18 cellular contexts compared by ENCODE assay signal in genomic region chr7:71982847-71983246, GRCh38.
DNase-seq lines count a peak whose midpoint lies in the region; ATAC-seq and TF ChIP-seq lines count a peak whose summit lies in the region.
"Had no signal": no experiment of that assay in that cellular context is flagged by ENCODE, and none has a peak within 500 bp of the region (broad histone marks: within the 10 kb centered on the region; RNA-seq: fewer than 3 reads in every experiment).

No MANE protein-coding gene starts in this region.

- no peaks in the 10 kb centered on the region for H3K4me1 Mint-ChIP-seq in osteocyte (ENCODE audit: unreplicated experiment)
- H3K4me1 Mint-ChIP-seq: T-helper 17 cell had no signal

- H3K4me3 Mint-ChIP-seq in osteocyte (ENCODE audit: unreplicated experiment): no peak overlapping the region
- H3K4me3 Mint-ChIP-seq: CD14-positive monocyte, T-helper 17 cell had no signal

- no peak overlapping the region for H3K27ac Mint-ChIP-seq in osteocyte (ENCODE audit: unreplicated experiment)
- H3K27ac Mint-ChIP-seq: CD14-positive monocyte, T-helper 17 cell had no signal

- TF ChIP-seq CTCF in osteocyte (IDR thresholded peaks at IDR 0.05): no peak

- H3K9me3 Mint-ChIP-seq in osteocyte (ENCODE audit: unreplicated experiment): peaks cover 19% of the 10 kb centered on the region

- H3K27me3 Mint-ChIP-seq in osteocyte (ENCODE audit: unreplicated experiment): no peaks in the 10 kb centered on the region
- H3K27me3 Mint-ChIP-seq: T-helper 17 cell had no signal

- ATAC-seq in GM19452 (IDR thresholded peaks at IDR 0.05; ENCODE audit: unreplicated experiment): no peak
- ATAC-seq: Panc1, T-helper 17 cell had no signal

- DNase-seq in NCI-H1105 treated with DMSO at 0.1 percent for 48 hours (lab: John Stamatoyannopoulos, UW) (peak; percentile 5), NCI-H1105 (lab: John Stamatoyannopoulos, UW) (no peak), NCI-H2029 treated with DMSO at 0.1 percent for 48 hours (lab: John Stamatoyannopoulos, UW) (peak; percentile 32), NCI-H82 (lab: John Stamatoyannopoulos, UW) (peak; percentile 97), osteocyte (ENCODE audit: extremely low spot score, unreplicated experiment) (peak; percentile 42), T1000 (lab: John Stamatoyannopoulos, UW) (no peak)
- no peak for DNase-seq in stimulated activated CD4-positive, alpha-beta T cell treated with anti-CD3 and anti-CD28 coated beads, Interleukin-4, amount 100 ng/mL, for 24 hours
- DNase-seq: 8988T, Calu3, GF-D8, NCI-H1092 treated with DMSO at 0.1 percent for 48 hours, NCI-H2107, NCI-H446, SHP77, T-helper 17 cell had no signal

- no peaks in the 10 kb centered on the region for H3K36me3 Mint-ChIP-seq in osteocyte (ENCODE audit: unreplicated experiment)
- H3K36me3 Mint-ChIP-seq: CD14-positive monocyte had no signal

Comparison
In these comparisons a context has a peak if more than half of its experiments do, and no peak if none do; other contexts are left out.
1. DNase-seq: peak in NCI-H1105 treated with DMSO at 0.1 percent for 48 hours (single experiment), NCI-H2029 treated with DMSO at 0.1 percent for 48 hours (single experiment), NCI-H82 (single experiment) and osteocyte (single experiment); none in NCI-H1105 (single experiment), T1000 (single experiment) and stimulated activated CD4-positive, alpha-beta T cell treated with anti-CD3 and anti-CD28 coated beads, Interleukin-4, amount 100 ng/mL, for 24 hours (single experiment).